In genomic region chr19:37920591-37921450, GRCh38 we compare ENCODE assay signal across 18 cellular contexts. TPM values are rescaled to one million over a fixed set of nuclear protein-coding genes. Genes with fewer than 3 reads are reported as not detected.
DNase-seq lines count a peak whose midpoint lies in the region; ATAC-seq, FAIRE-seq and TF ChIP-seq lines count a peak whose summit lies in the region.
"Had no signal": no experiment of that assay in that cellular context is flagged by ENCODE, and none has a peak within 500 bp of the region (broad histone marks: within the 10 kb centered on the region; RNA-seq: fewer than 3 reads in every experiment).

No MANE protein-coding gene starts in this region.

- H3K27ac Mint-ChIP-seq in CD8-positive, alpha-beta T cell = peak overlapping the region; percentile 60
- H3K27ac Mint-ChIP-seq in astrocyte (ENCODE audit: unreplicated experiment) (peak overlapping the region; percentile 26), neural progenitor cell (peak overlapping the region; percentile 93)
- H3K27ac Mint-ChIP-seq: activated CD4-positive, alpha-beta T cell treated with anti-CD3 and anti-CD28 coated beads, Interleukin-2, amount 10 ng/mL, durations not matched to agents 24 days and 14 days; activated T-helper 1 cell treated with anti-CD3 and anti-CD28 coated beads, Interleukin-12 subunit alpha, Interleukin-12 subunit beta, Interleukin-2, Interleukin-4 antibody, amounts not matched to agents 30 ng/mL and 10 ng/mL and 1 ng/mL, durations not matched to agents 14 hours and 24 hours and 36 hours had no signal

- H3K4me2 ChIP-seq in astrocyte (ENCODE audit: low read length) (no peak overlapping the region), neural progenitor cell (peak overlapping the region; percentile 27)
- H3K4me2 ChIP-seq: PC-9 had no signal

- no peaks in the 10 kb centered on the region for H3K27me3 ChIP-seq in CD8-positive, alpha-beta T cell (ENCODE audit: insufficient read depth, low read length)
- H3K27me3 ChIP-seq in astrocyte (ENCODE audit: insufficient read depth, low read length) (no peaks in the 10 kb centered on the region), neural progenitor cell (no peaks in the 10 kb centered on the region)
- H3K27me3 ChIP-seq: foreskin keratinocyte had no signal

- H3K4me1 ChIP-seq in CD8-positive, alpha-beta T cell (ENCODE audit: insufficient read depth, low read length) = no peaks in the 10 kb centered on the region
- H3K4me1 ChIP-seq in astrocyte (ENCODE audit: insufficient read depth, low read length) = no peaks in the 10 kb centered on the region
- peaks cover 9% of the 10 kb centered on the region for H3K4me1 ChIP-seq in neural progenitor cell
- H3K4me1 ChIP-seq: prostate gland had no signal

- no peak for DNase-seq in CD8-positive, alpha-beta T cell
- DNase-seq in GM18507 (ENCODE audit: extremely low spot score, insufficient read length, low read depth) = no peak
- DNase-seq in astrocyte (ENCODE audit: low read depth) = no peak
- DNase-seq in neural progenitor cell (ENCODE audit: low spot score) = peak; percentile 23
- no peak for DNase-seq in NCI-H1105 treated with DMSO at 0.1 percent for 48 hours (lab: John Stamatoyannopoulos, UW)
- DNase-seq in stimulated activated CD4-positive, alpha-beta T cell treated with anti-CD3 and anti-CD28 coated beads, Interleukin-1b, Interleukin-23, amount 100 ng/mL, for 48 hours = no peak
- DNase-seq in SKM-1 treated with dmso at 0.1 percent for 144 hours (lab: John Stamatoyannopoulos, UW; ENCODE audit: unreplicated experiment) = no peak
- no peak for DNase-seq in RCC 7860 (ENCODE audit: low spot score)
- DNase-seq: activated CD4-positive, alpha-beta T cell treated with anti-CD3 and anti-CD28 coated beads, Interleukin-2, amount 10 ng/mL, durations not matched to agents 24 days and 14 days; effector CD4-positive, alpha-beta T cell; foreskin keratinocyte; H7; midbrain; PC-9 had no signal

- H3F3A ChIP-seq in neural progenitor cell (ENCODE audit: low read depth) = peaks cover 10% of the 10 kb centered on the region

- H3K4me3 Mint-ChIP-seq in CD8-positive, alpha-beta T cell = no peak overlapping the region
- H3K4me3 Mint-ChIP-seq in astrocyte (ENCODE audit: unreplicated experiment) (no peak overlapping the region), neural progenitor cell (peak overlapping the region; percentile 66)
- H3K4me3 Mint-ChIP-seq: activated CD4-positive, alpha-beta T cell treated with anti-CD3 and anti-CD28 coated beads, Interleukin-2, amount 10 ng/mL, durations not matched to agents 24 days and 14 days; activated T-helper 1 cell treated with anti-CD3 and anti-CD28 coated beads, Interleukin-12 subunit alpha, Interleukin-12 subunit beta, Interleukin-2, Interleukin-4 antibody, amounts not matched to agents 30 ng/mL and 10 ng/mL and 1 ng/mL, durations not matched to agents 14 hours and 24 hours and 36 hours had no signal

- FAIRE-seq in GM18507 (lab: Jason Lieb, UNC) (peak; percentile 62), astrocyte (lab: Jason Lieb, UNC) (no peak), RCC 7860 (lab: Jason Lieb, UNC) (no peak)

- H3K9me3 Mint-ChIP-seq in CD8-positive, alpha-beta T cell = no peaks in the 10 kb centered on the region
- H3K9me3 Mint-ChIP-seq in astrocyte (ENCODE audit: unreplicated experiment) = no peaks in the 10 kb centered on the region
- H3K9me3 Mint-ChIP-seq in neural progenitor cell = no peaks in the 10 kb centered on the region
- H3K9me3 Mint-ChIP-seq: activated CD4-positive, alpha-beta T cell treated with anti-CD3 and anti-CD28 coated beads, Interleukin-2, amount 10 ng/mL, durations not matched to agents 24 days and 14 days; activated T-helper 1 cell treated with anti-CD3 and anti-CD28 coated beads, Interleukin-12 subunit alpha, Interleukin-12 subunit beta, Interleukin-2, Interleukin-4 antibody, amounts not matched to agents 30 ng/mL and 10 ng/mL and 1 ng/mL, durations not matched to agents 14 hours and 24 hours and 36 hours had no signal

- H3K36me3 ChIP-seq in CD8-positive, alpha-beta T cell (ENCODE audit: insufficient read depth, low read length) = no peaks in the 10 kb centered on the region
- no peaks in the 10 kb centered on the region for H3K36me3 ChIP-seq in astrocyte (ENCODE audit: insufficient read depth, low read length)
- no peaks in the 10 kb centered on the region for H3K36me3 ChIP-seq in neural progenitor cell
- H3K36me3 ChIP-seq: prostate gland had no signal

- no peaks in the 10 kb centered on the region for H3K9me3 ChIP-seq in CD8-positive, alpha-beta T cell (ENCODE audit: low read length)
- H3K9me3 ChIP-seq in astrocyte (ENCODE audit: insufficient read depth, low read depth, low read length) (no peaks in the 10 kb centered on the region), neural progenitor cell (ENCODE audit: low read depth) (no peaks in the 10 kb centered on the region)
- H3K9me3 ChIP-seq: prostate gland had no signal

- H4K20me1 ChIP-seq in astrocyte (ENCODE audit: insufficient read depth, low read length) = peaks cover 42% of the 10 kb centered on the region
- peaks cover 28% of the 10 kb centered on the region for H4K20me1 ChIP-seq in neural progenitor cell (ENCODE audit: low read depth)

- no peaks in the 10 kb centered on the region for H3K27me3 Mint-ChIP-seq in CD8-positive, alpha-beta T cell (ENCODE audit: low read depth)
- no peaks in the 10 kb centered on the region for H3K27me3 Mint-ChIP-seq in astrocyte (ENCODE audit: low read depth, unreplicated experiment)
- H3K27me3 Mint-ChIP-seq in neural progenitor cell (ENCODE audit: insufficient read depth, low read depth) = no peaks in the 10 kb centered on the region
- H3K27me3 Mint-ChIP-seq: activated CD4-positive, alpha-beta T cell treated with anti-CD3 and anti-CD28 coated beads, Interleukin-2, amount 10 ng/mL, durations not matched to agents 24 days and 14 days had no signal

- no peak for TF ChIP-seq CTCF in CD8-positive, alpha-beta T cell (IDR thresholded peaks at IDR 0.05)
- TF ChIP-seq CTCF in astrocyte (IDR thresholded peaks at IDR 0.05; ENCODE audit: insufficient read depth, low read depth, low read length) (no peak), neural progenitor cell (IDR thresholded peaks at IDR 0.05) (no peak)

- H3K9ac ChIP-seq in astrocyte (ENCODE audit: low read length) (no peak overlapping the region), neural progenitor cell (no peak overlapping the region)

- POLR2A ChIA-PET in CD8-positive, alpha-beta T cell (lab: Charles Lee) = no interaction called here

- peaks cover 24% of the 10 kb centered on the region for H3K4me1 Mint-ChIP-seq in CD8-positive, alpha-beta T cell (ENCODE audit: low read depth)
- H3K4me1 Mint-ChIP-seq in astrocyte (ENCODE audit: low read depth, unreplicated experiment) = no peaks in the 10 kb centered on the region
- peaks cover 21% of the 10 kb centered on the region for H3K4me1 Mint-ChIP-seq in neural progenitor cell

- no peak overlapping the region for H3K27ac ChIP-seq in CD8-positive, alpha-beta T cell (ENCODE audit: low read depth, low read length)
- H3K27ac ChIP-seq in astrocyte (ENCODE audit: low read depth, low read length) = no peak overlapping the region
- peak overlapping the region; percentile 81 for H3K27ac ChIP-seq in neural progenitor cell
- H3K27ac ChIP-seq: foreskin keratinocyte, PC-9 had no signal

- no peak for ATAC-seq in CD8-positive, alpha-beta T cell
- ATAC-seq: foreskin keratinocyte had no signal

- intact Hi-C loops in CD8-positive, alpha-beta T cell (cut with DNase I, micrococcal nuclease) = no loop called here

- peaks cover 84% of the 10 kb centered on the region for H3K79me2 ChIP-seq in astrocyte (ENCODE audit: insufficient read depth, low read length)
- peaks cover 86% of the 10 kb centered on the region for H3K79me2 ChIP-seq in neural progenitor cell (ENCODE audit: low read depth)

- peaks cover 36% of the 10 kb centered on the region for H3K36me3 Mint-ChIP-seq in CD8-positive, alpha-beta T cell
- H3K36me3 Mint-ChIP-seq in astrocyte (ENCODE audit: low read depth, unreplicated experiment) (no peaks in the 10 kb centered on the region), neural progenitor cell (peaks cover 18% of the 10 kb centered on the region)

- H2AFZ ChIP-seq in astrocyte (ENCODE audit: low read depth, low read length) (no peak overlapping the region), neural progenitor cell (replicated peaks) (no peak overlapping the region)
- H2AFZ ChIP-seq: PC-9 had no signal

- CTCF ChIA-PET in CD8-positive, alpha-beta T cell (lab: Charles Lee) = interaction anchor here (1.4 kb wide), 1 partner anchor 174 kb away, joined by 5 read pairs; no protein-coding TSS in a partner anchor

- H3K4me3 ChIP-seq in CD8-positive, alpha-beta T cell (ENCODE audit: low read depth, low read length) = no peak overlapping the region
- H3K4me3 ChIP-seq in astrocyte (ENCODE audit: insufficient read depth, low read depth, low read length) (no peak overlapping the region), neural progenitor cell (no peak overlapping the region)
- H3K4me3 ChIP-seq: PC-9, prostate gland had no signal

RNA-seq across cellular contexts. Expression of gene SIPA1L3, which starts 13.8 kb away (rescaled TPM):
- 10 to 100 TPM; 13.5 to 14.6 TPM for total RNA-seq in CD8-positive, alpha-beta T cell
- total RNA-seq in astrocyte (19.2 and 26.9 TPM in 2 replicates), neural progenitor cell (ENCODE audit: low replicate concordance) (19.2 and 27.0 TPM in 2 replicates)

RNA-seq across cellular contexts. Expression of gene WDR87, which starts 14.4 kb away (rescaled TPM):
- not detected for total RNA-seq in CD8-positive, alpha-beta T cell
- not detected in 2 replicates for total RNA-seq in astrocyte
- total RNA-seq in neural progenitor cell (ENCODE audit: low replicate concordance) = not detected in 2 replicates
- total RNA-seq: activated CD4-positive, alpha-beta T cell treated with anti-CD3 and anti-CD28 coated beads, Interleukin-2, amount 10 ng/mL, durations not matched to agents 24 days and 14 days; activated T-helper 1 cell treated with anti-CD3 and anti-CD28 coated beads, Interleukin-12 subunit alpha, Interleukin-12 subunit beta, Interleukin-2, Interleukin-4 antibody, amounts not matched to agents 30 ng/mL and 10 ng/mL and 1 ng/mL, durations not matched to agents 14 hours and 24 hours and 36 hours; foreskin keratinocyte; G401; H7; PC-9; T-helper 1 cell treated with Interleukin-12 subunit alpha and Interleukin-12 subunit beta and Interleukin-4 antibody, amounts not matched to agents 30 ng/mL and 1 ng/mL, for 36 hours had no signal

Comparison
In these comparisons a context has a peak if more than half of its experiments do, and no peak if none do; other contexts are left out.
1. H3K27ac Mint-ChIP-seq: peak in every context shown above with its lines; median percentile 93 in neural progenitor cell; 60 in CD8-positive, alpha-beta T cell; 26 in astrocyte.